ENCODE assay signal across 8 cellular contexts in the genomic region with DNA sequence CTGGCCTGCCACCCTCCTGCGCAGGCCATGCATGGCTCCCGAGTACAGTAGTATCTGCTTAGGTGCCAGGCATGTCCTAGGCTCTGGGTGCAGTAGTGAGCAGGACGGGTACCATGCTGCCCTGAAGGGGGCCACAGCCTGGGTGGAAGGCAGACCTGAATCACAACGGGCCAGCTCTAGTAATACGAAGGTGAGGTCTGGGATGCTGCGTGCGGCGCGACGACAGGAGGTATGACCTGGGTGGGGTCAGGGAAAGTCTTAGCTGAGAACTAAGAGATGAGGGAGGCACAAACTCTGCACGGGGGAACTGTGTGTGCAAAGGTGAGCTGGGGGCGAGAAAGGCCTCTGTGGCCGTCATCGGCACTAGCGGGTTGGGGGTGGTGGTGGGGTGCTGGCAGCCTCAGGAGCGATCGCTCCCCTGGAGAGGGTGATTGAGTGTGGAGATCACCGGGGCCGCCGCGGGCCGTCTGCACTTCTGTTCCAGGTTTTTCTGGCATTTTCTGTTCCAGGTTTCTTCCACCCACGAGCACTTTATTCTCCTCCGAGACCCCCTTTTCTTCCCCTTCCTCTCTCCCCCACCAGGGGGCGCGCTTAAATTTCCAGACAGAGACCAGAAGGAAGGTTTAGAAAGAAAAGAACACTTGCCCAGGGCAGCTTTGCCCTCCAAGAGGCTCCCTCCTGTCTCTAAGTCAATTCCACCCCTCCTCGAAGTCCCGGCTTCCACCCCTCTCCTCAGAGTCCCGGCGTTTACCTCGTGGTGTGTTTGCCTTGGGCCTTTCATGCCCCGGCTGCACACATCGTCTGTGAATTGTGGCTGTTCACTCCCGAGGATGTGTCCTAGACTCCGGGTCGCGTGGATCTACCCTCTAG. TPM values are rescaled to one million over a fixed set of nuclear protein-coding genes. Genes with fewer than 3 reads are reported as not detected.
A peak's percentile ranks its signal among the peaks of the same experiment; 100 is the strongest.
DNase-seq lines count a peak whose midpoint lies in the region; ATAC-seq and TF ChIP-seq lines count a peak whose summit lies in the region.

No MANE protein-coding gene starts in this region.

- H3K9me3 ChIP-seq in HAP-1 (no peaks in the 10 kb centered on the region), Peyer's patch (no peaks in the 10 kb centered on the region), uterus (no peaks in the 10 kb centered on the region)

- no peak overlapping the region for H3K4me3 Mint-ChIP-seq in activated T-cell treated with anti-CD3 and anti-CD28 coated beads, Interleukin-2, amount 50 U/mL, for 4 hours

- peaks cover 5% of the 10 kb centered on the region for H3K4me1 Mint-ChIP-seq in activated T-cell treated with anti-CD3 and anti-CD28 coated beads, Interleukin-2, amount 50 U/mL, for 4 hours (ENCODE audit: low read depth)

- H3K27me3 ChIP-seq in HAP-1 (ENCODE audit: low read depth): no peaks in the 10 kb centered on the region
- no peaks in the 10 kb centered on the region for H3K27me3 ChIP-seq in Peyer's patch
- H3K27me3 ChIP-seq in uterus: no peaks in the 10 kb centered on the region

- H3K4me3 ChIP-seq in HAP-1 (no peak overlapping the region), Peyer's patch (peak overlapping the region in 2 of 4 donors; percentile 8 to 35), fibroblast of villous mesenchyme (ENCODE audit: low read depth, low read length) (no peak overlapping the region), uterus (no peak overlapping the region)

- H3K27ac ChIP-seq in Peyer's patch: peak overlapping the region in 2 of 4 donors; percentile 60 to 81
- H3K27ac ChIP-seq in uterus: peak overlapping the region; percentile 43 to 50

- H3K4me1 ChIP-seq in HAP-1: no peaks in the 10 kb centered on the region
- peaks cover 0 to 21% (median 3%) of the 10 kb centered on the region in 4 donors for H3K4me1 ChIP-seq in Peyer's patch
- peaks cover 0 to 18% of the 10 kb centered on the region in 2 donors for H3K4me1 ChIP-seq in uterus

- no peaks in the 10 kb centered on the region for H3K36me3 ChIP-seq in HAP-1 (replicated peaks)
- peaks cover 0 to 6% (median 0%) of the 10 kb centered on the region in 3 donors for H3K36me3 ChIP-seq in Peyer's patch
- H3K36me3 ChIP-seq in uterus: no peaks in the 10 kb centered on the region

- intact Hi-C loops in posterior cingulate gyrus (cut with DNase I): no loop called here
- intact Hi-C loops in uterus (cut with DNase I; ENCODE audit: low total_unique reads): no loop called here

- no peaks in the 10 kb centered on the region for H3K36me3 Mint-ChIP-seq in activated T-cell treated with anti-CD3 and anti-CD28 coated beads, Interleukin-2, amount 50 U/mL, for 4 hours (ENCODE audit: insufficient read depth)

- ATAC-seq in activated T-cell treated with anti-CD3 and anti-CD28 coated beads, Interleukin-2, amount 50 U/mL, for 4 hours: peak in 1 of 2 donors; percentile 51

- peak; percentile 84 for TF ChIP-seq CTCF in AG09319 (IDR thresholded peaks at IDR 0.05; ENCODE audit: low read depth, low read length)
- TF ChIP-seq CTCF in Peyer's patch (IDR thresholded peaks at IDR 0.05): peak; percentile 30 to 92 (median 76)
- TF ChIP-seq CTCF in fibroblast of villous mesenchyme (IDR thresholded peaks at IDR 0.05; ENCODE audit: insufficient read depth, low read depth, low read length): peak; percentile 88
- TF ChIP-seq CTCF in uterus (IDR thresholded peaks at IDR 0.05): peak; percentile 64 to 88 (median 79)

- H3K27me3 Mint-ChIP-seq in activated T-cell treated with anti-CD3 and anti-CD28 coated beads, Interleukin-2, amount 50 U/mL, for 4 hours (ENCODE audit: low read depth): peaks cover 17% of the 10 kb centered on the region

- in situ Hi-C loops in HAP-1 (cut with MboI; ENCODE audit: low sequenced_read_pairs): loop anchor here (10.0 kb wide), 1 partner anchor 232 kb away; no protein-coding TSS in a partner anchor

- H3K9me3 Mint-ChIP-seq in activated T-cell treated with anti-CD3 and anti-CD28 coated beads, Interleukin-2, amount 50 U/mL, for 4 hours: no peaks in the 10 kb centered on the region

- no peak for DNase-seq in AG09319 (ENCODE audit: extremely low read depth, low read depth)
- DNase-seq in HAP-1 (ENCODE audit: low spot score in 2 of 2): peak; percentile 73 to 90
- peak; percentile 50 to 82 (median 76) for DNase-seq in Peyer's patch
- peak; percentile 71 for DNase-seq in activated T-cell treated with anti-CD3 and anti-CD28 coated beads, Interleukin-2, amount 50 U/mL, for 4 hours
- DNase-seq in fibroblast of villous mesenchyme (ENCODE audit: low read depth): peak; percentile 62
- peak in 6 of 10 donors; percentile 37 to 88 (median 57) for DNase-seq in posterior cingulate gyrus
- DNase-seq in uterus: peak; percentile 60 to 67
- no peak for DNase-seq in middle frontal gyrus (ENCODE audit: extremely low spot score, low spot score)

- no peak for TF ChIP-seq POLR2A in Peyer's patch (IDR thresholded peaks at IDR 0.05)
- no peak for TF ChIP-seq POLR2A in uterus (IDR thresholded peaks at IDR 0.05)

RNA-seq across cellular contexts. Expression of gene PDLIM4, which starts 15.1 kb away (rescaled TPM):
- total RNA-seq in Peyer's patch: 10 to 100 TPM in 3 of 4 donors, 1 to 10 TPM in 1; 4.6 to 27.2 (median 18.5) TPM
- total RNA-seq in activated T-cell treated with anti-CD3 and anti-CD28 coated beads, Interleukin-2, amount 50 U/mL, for 4 hours: under 1 TPM; 0.32 to 0.43 (median 0.35) TPM
- 42.8 and 97.2 TPM in 2 replicates for total RNA-seq in fibroblast of villous mesenchyme
- 100 to 1,000 TPM in 1 of 4 donors, 10 to 100 TPM in 3; 14.1 to 148 (median 45.3) TPM for total RNA-seq in uterus

RNA-seq across cellular contexts. Expression of gene SLC22A4, which starts 21.6 kb away (rescaled TPM):
- total RNA-seq in Peyer's patch: 10 to 100 TPM in 3 of 4 donors, not detected in 1; 25.5 to 56.6 (median 37.3) TPM
- 1 to 10 TPM; 1.4 to 2.8 (median 1.8) TPM for total RNA-seq in activated T-cell treated with anti-CD3 and anti-CD28 coated beads, Interleukin-2, amount 50 U/mL, for 4 hours
- total RNA-seq in fibroblast of villous mesenchyme: 6.8 and 16.4 TPM in 2 replicates
- 1 to 10 TPM in 3 of 4 donors, under 1 TPM in 1; 0.26 to 4.5 (median 2.3) TPM for total RNA-seq in uterus

RNA-seq across cellular contexts. Expression of gene P4HA2, which starts 44.9 kb away (rescaled TPM):
- 10 to 100 TPM; 21.5 to 81.4 (median 51.2) TPM for total RNA-seq in Peyer's patch
- total RNA-seq in activated T-cell treated with anti-CD3 and anti-CD28 coated beads, Interleukin-2, amount 50 U/mL, for 4 hours: 1 to 10 TPM in 2 of 3 donors, under 1 TPM in 1; 0.86 to 3.5 (median 1.3) TPM
- total RNA-seq in fibroblast of villous mesenchyme: 161 and 191 TPM in 2 replicates
- total RNA-seq in uterus: 100 to 1,000 TPM in 1 of 4 donors, 10 to 100 TPM in 3; 19.4 to 112 (median 85.2) TPM

Comparison
In these comparisons a context has a peak if more than half of its experiments do, and no peak if none do; other contexts are left out.
1. DNase-seq: peak in HAP-1 (2 of 2), Peyer's patch (3 of 3), activated T-cell treated with anti-CD3 and anti-CD28 coated beads, Interleukin-2, amount 50 U/mL, for 4 hours (single experiment), fibroblast of villous mesenchyme (single experiment), posterior cingulate gyrus (6 of 10) and uterus (2 of 2); none in AG09319 (single experiment) and middle frontal gyrus (single experiment).
2. RNA of gene P4HA2, which starts 44.9 kb away (total RNA-seq): 161 to 191 TPM in fibroblast of villous mesenchyme, 19.4 to 112 TPM in uterus and 21.5 to 81.4 TPM in Peyer's patch; 0.86 to 3.5 TPM in activated T-cell treated with anti-CD3 and anti-CD28 coated beads, Interleukin-2, amount 50 U/mL, for 4 hours; every median in the first group is over 4 times any median in the second.
3. Peak in every context shown above with its lines, with median percentiles within 50 percentile points of each other: CTCF ChIP-seq.